ENCODE assay signal across 2 cellular contexts in the genomic region with DNA sequence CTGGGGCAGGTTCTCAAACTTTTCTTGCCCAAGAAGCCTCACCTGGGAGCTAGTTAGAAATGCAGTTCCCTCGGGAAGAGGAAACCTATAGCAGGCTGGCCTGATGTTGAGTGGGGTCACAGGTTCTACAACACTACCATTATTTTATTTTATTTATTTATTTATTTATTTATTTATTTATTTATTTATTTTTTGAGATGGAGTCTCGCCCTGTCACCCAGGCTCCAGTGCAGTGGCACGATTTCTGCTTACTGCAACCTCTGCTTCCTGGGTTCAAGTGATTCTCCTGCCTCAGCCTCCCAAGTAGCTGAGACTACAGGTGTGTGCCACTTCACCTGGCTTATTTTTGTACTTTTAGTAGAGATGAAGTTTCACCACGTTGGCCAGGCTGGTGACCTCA. TPM values are rescaled to one million over a fixed set of nuclear protein-coding genes. Genes with fewer than 3 reads are reported as not detected.
"Had no signal": no experiment of that assay in that cellular context is flagged by ENCODE, and none has a peak within 500 bp of the region (broad histone marks: within the 10 kb centered on the region; RNA-seq: fewer than 3 reads in every experiment).

No MANE protein-coding gene starts in this region.

RNA-seq across cellular contexts. Expression of a gene that starts 26.4 kb away (rescaled TPM):
- total RNA-seq: endodermal cell, kidney epithelial cell had no signal
